In the genomic region with DNA sequence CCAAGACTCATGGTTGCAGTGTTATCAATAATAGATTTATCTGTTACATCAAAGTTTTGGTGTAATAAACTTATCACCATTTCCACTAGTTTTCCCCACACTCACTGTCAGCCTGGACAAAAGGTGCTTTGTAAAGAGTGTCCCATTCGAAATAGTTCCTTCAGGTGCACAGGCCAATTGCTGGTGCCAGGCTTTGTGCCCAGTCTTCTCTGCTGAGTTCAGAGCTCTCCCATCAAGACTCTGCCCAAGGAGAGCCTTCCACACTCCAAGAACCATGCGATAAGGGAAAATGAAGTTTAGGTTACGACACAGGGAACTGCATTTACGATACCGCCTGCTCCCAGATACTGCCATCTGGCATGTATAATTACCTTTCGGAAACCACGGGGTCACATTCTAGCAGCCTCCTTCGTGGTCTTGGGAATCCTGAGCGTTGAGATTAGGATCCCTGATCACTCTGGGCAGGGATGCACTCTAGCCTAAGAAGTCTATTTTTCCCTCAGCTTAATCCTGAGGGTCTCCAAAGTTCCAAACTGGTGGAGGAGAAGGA, we compare ENCODE assay signal across 14 cellular contexts.
"Had no signal": no experiment of that assay in that cellular context is flagged by ENCODE, and none has a peak within 500 bp of the region (broad histone marks: within the 10 kb centered on the region; RNA-seq: fewer than 3 reads in every experiment).

No MANE protein-coding gene starts in this region.

- FAIRE-seq: endometrium had no signal

- DNase-seq: activated B cell treated with CpG ODN at 0.5 μM for 24 hours; activated CD8-positive, alpha-beta memory T cell treated with anti-CD3 and anti-CD28 coated beads, Interleukin-2, amount 10 ng/mL, durations not matched to agents 7 days and 5 days; activated effector memory CD4-positive, alpha-beta T cell treated with Interleukin-2 at 50 U/mL for 16 hours; activated T-cell treated with anti-CD3 and anti-CD28 coated beads, Interleukin-2, amount 50 U/mL, for 24 hours; mammary epithelial cell; sigmoid colon; stimulated activated CD4-positive, alpha-beta T cell treated with anti-CD3 and anti-CD28 coated beads, Interleukin-12 subunit alpha, Interleukin-12 subunit beta, amount 100 ng/mL, for 4 hours; stimulated activated naive CD4-positive, alpha-beta T cell; upper lobe of left lung had no signal

- H3K36me3 ChIP-seq: sigmoid colon, upper lobe of left lung had no signal

- H3K4me3 ChIP-seq: sigmoid colon, upper lobe of left lung had no signal

- ATAC-seq: activated CD8-positive, alpha-beta memory T cell treated with anti-CD3 and anti-CD28 coated beads, Interleukin-2, amount 10 ng/mL, durations not matched to agents 7 days and 5 days; esophagus mucosa; left lobe of liver had no signal

- H3K9me3 Mint-ChIP-seq: activated B cell treated with CpG ODN at 0.5 μM for 24 hours; activated naive CD4-positive, alpha-beta T cell treated with anti-CD3 and anti-CD28 coated beads, Interleukin-2, amount 50 U/mL, for 24 hours; activated T-cell treated with anti-CD3 and anti-CD28 coated beads, Interleukin-2, amount 50 U/mL, for 24 hours; nephron had no signal

- H3K9me3 ChIP-seq: sigmoid colon, upper lobe of left lung had no signal

- H3K27me3 ChIP-seq: sigmoid colon, upper lobe of left lung had no signal

- H3K4me3 Mint-ChIP-seq: activated B cell treated with CpG ODN at 0.5 μM for 24 hours; activated CD8-positive, alpha-beta memory T cell treated with anti-CD3 and anti-CD28 coated beads, Interleukin-2, amount 10 ng/mL, durations not matched to agents 7 days and 5 days; activated naive CD4-positive, alpha-beta T cell treated with anti-CD3 and anti-CD28 coated beads, Interleukin-2, amount 50 U/mL, for 24 hours; activated T-cell treated with anti-CD3 and anti-CD28 coated beads, Interleukin-2, amount 50 U/mL, for 24 hours; nephron had no signal

- H3K4me1 Mint-ChIP-seq: activated B cell treated with CpG ODN at 0.5 μM for 24 hours; activated CD8-positive, alpha-beta memory T cell treated with anti-CD3 and anti-CD28 coated beads, Interleukin-2, amount 10 ng/mL, durations not matched to agents 7 days and 5 days; activated naive CD4-positive, alpha-beta T cell treated with anti-CD3 and anti-CD28 coated beads, Interleukin-2, amount 50 U/mL, for 24 hours had no signal

- H3K27ac Mint-ChIP-seq: activated B cell treated with CpG ODN at 0.5 μM for 24 hours; activated CD8-positive, alpha-beta memory T cell treated with anti-CD3 and anti-CD28 coated beads, Interleukin-2, amount 10 ng/mL, durations not matched to agents 7 days and 5 days; activated naive CD4-positive, alpha-beta T cell treated with anti-CD3 and anti-CD28 coated beads, Interleukin-2, amount 50 U/mL, for 24 hours; activated T-cell treated with anti-CD3 and anti-CD28 coated beads, Interleukin-2, amount 50 U/mL, for 24 hours had no signal

- H3K27me3 Mint-ChIP-seq: activated B cell treated with CpG ODN at 0.5 μM for 24 hours; activated CD8-positive, alpha-beta memory T cell treated with anti-CD3 and anti-CD28 coated beads, Interleukin-2, amount 10 ng/mL, durations not matched to agents 7 days and 5 days; activated naive CD4-positive, alpha-beta T cell treated with anti-CD3 and anti-CD28 coated beads, Interleukin-2, amount 50 U/mL, for 24 hours; activated T-cell treated with anti-CD3 and anti-CD28 coated beads, Interleukin-2, amount 50 U/mL, for 24 hours had no signal

- H3K36me3 Mint-ChIP-seq: activated CD8-positive, alpha-beta memory T cell treated with anti-CD3 and anti-CD28 coated beads, Interleukin-2, amount 10 ng/mL, durations not matched to agents 7 days and 5 days; activated naive CD4-positive, alpha-beta T cell treated with anti-CD3 and anti-CD28 coated beads, Interleukin-2, amount 50 U/mL, for 24 hours had no signal
